Comparison of ENCODE assay signal across 3 cellular contexts in the genomic region with DNA sequence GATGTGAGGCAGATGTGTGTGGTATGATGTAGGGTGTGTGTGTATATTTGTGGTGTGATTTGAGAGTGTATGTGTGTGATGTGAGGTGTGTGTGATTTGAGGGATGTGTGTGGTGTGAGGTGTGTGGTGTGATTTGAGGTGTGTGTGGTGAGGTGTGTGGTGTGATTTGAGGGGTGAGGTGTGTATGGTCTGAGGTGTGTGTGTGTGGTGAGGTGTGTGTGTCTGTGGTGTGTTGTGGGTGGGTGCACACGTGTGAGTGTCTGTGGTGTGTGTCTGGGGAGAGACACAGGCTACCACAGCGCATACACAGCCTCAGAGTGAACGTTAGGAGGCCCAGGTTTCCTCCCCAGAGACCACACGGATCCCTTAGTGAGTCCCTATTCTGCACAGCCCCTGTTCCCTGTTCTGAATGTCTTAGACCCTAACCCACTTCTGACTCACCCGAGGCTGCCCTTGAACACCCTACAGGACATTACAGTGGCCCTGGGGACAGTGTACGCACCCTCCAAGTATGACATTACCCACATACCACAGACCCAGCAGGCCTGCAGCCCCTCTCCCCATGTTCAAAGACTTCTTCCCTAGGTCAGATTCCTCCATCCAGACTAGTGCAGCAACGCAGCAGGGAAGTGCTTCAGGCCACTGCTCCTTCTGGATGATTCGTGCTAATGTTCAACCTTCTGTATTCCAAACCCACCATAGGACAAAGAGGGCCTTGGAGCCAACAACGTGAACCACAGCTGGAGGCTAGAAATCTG.
TF ChIP-seq lines count a peak whose summit lies in the region.

No MANE protein-coding gene starts in this region.

TF ChIP-seq in GM12891, 5 proteins besides CTCF, POLR2A, EP300 and RAD21:
- TF ChIP-seq POU2F2 (IDR thresholded peaks at IDR 0.05; ENCODE audit: low read depth, low read length) (no peak), TAF1 (IDR thresholded peaks at IDR 0.05; ENCODE audit: low read depth, low read length) (no peak), POLR2AphosphoS5 (IDR thresholded peaks at IDR 0.05; ENCODE audit: low read depth, low read length) (no peak), PAX5 (IDR thresholded peaks at IDR 0.05; ENCODE audit: insufficient read depth, low read length, severe bottlenecking) (no peak), SPI1 (IDR thresholded peaks at IDR 0.05; ENCODE audit: low read depth, low read length) (no peak)

TF ChIP-seq in HEK293, 187 proteins besides CTCF, POLR2A, EP300 and RAD21:
- TF ChIP-seq, protein P1, sequence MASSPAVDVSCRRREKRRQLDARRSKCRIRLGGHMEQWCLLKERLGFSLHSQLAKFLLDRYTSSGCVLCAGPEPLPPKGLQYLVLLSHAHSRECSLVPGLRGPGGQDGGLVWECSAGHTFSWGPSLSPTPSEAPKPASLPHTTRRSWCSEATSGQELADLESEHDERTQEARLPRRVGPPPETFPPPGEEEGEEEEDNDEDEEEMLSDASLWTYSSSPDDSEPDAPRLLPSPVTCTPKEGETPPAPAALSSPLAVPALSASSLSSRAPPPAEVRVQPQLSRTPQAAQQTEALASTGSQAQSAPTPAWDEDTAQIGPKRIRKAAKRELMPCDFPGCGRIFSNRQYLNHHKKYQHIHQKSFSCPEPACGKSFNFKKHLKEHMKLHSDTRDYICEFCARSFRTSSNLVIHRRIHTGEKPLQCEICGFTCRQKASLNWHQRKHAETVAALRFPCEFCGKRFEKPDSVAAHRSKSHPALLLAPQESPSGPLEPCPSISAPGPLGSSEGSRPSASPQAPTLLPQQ (tag by site-specific recombination; IDR thresholded peaks at IDR 0.05): no peak
- TF ChIP-seq ZIC2 (tag by site-specific recombination; IDR thresholded peaks at IDR 0.05) (peak; percentile 15; the same call in 1 of the 2 replicates), HOXC10 (CRISPR knock-in tag; IDR thresholded peaks at IDR 0.05) (no peak)
- TF ChIP-seq, protein P2, sequence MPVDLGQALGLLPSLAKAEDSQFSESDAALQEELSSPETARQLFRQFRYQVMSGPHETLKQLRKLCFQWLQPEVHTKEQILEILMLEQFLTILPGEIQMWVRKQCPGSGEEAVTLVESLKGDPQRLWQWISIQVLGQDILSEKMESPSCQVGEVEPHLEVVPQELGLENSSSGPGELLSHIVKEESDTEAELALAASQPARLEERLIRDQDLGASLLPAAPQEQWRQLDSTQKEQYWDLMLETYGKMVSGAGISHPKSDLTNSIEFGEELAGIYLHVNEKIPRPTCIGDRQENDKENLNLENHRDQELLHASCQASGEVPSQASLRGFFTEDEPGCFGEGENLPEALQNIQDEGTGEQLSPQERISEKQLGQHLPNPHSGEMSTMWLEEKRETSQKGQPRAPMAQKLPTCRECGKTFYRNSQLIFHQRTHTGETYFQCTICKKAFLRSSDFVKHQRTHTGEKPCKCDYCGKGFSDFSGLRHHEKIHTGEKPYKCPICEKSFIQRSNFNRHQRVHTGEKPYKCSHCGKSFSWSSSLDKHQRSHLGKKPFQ (tag by site-specific recombination; IDR thresholded peaks at IDR 0.05): peak; percentile 11; the same call in 1 of the 2 replicates

TF ChIP-seq in GM12878, 131 proteins besides CTCF, POLR2A, EP300 and RAD21:
- TF ChIP-seq MAX (IDR thresholded peaks at IDR 0.05; ENCODE audit: low read depth, low read length) (no peak), ZNF687 (IDR thresholded peaks at IDR 0.05) (no peak), IRF3 (IDR thresholded peaks at IDR 0.05) (no peak), CBX3 (IDR thresholded peaks at IDR 0.05; ENCODE audit: borderline replicate concordance, low read depth) (no peak), BRCA1 (IDR thresholded peaks at IDR 0.05; ENCODE audit: low read depth, low read length) (no peak), RELB (IDR thresholded peaks at IDR 0.05; ENCODE audit: low read depth) (no peak), RUNX3 (IDR thresholded peaks at IDR 0.05; ENCODE audit: low read length) (peak; percentile 53), BHLHE40 (IDR thresholded peaks at IDR 0.05; ENCODE audit: borderline replicate concordance in 1 of 2, low read depth in 2 of 2, low read length in 1 of 2) (peak in 1 of 2 experiments; percentile 48; a peak in 2 of 4 replicates), IRF4 (IDR thresholded peaks at IDR 0.05; ENCODE audit: low read depth, low read length) (0 out of 2 replicates have a peak, but pooled peaks have one; percentile 13), BMI1 (IDR thresholded peaks at IDR 0.05; ENCODE audit: borderline replicate concordance) (no peak)
- TF ChIP-seq, protein P3, sequence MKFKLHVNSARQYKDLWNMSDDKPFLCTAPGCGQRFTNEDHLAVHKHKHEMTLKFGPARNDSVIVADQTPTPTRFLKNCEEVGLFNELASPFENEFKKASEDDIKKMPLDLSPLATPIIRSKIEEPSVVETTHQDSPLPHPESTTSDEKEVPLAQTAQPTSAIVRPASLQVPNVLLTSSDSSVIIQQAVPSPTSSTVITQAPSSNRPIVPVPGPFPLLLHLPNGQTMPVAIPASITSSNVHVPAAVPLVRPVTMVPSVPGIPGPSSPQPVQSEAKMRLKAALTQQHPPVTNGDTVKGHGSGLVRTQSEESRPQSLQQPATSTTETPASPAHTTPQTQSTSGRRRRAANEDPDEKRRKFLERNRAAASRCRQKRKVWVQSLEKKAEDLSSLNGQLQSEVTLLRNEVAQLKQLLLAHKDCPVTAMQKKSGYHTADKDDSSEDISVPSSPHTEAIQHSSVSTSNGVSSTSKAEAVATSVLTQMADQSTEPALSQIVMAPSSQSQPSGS (IDR thresholded peaks at IDR 0.05; ENCODE audit: low read length): no peak
- TF ChIP-seq, protein P4, sequence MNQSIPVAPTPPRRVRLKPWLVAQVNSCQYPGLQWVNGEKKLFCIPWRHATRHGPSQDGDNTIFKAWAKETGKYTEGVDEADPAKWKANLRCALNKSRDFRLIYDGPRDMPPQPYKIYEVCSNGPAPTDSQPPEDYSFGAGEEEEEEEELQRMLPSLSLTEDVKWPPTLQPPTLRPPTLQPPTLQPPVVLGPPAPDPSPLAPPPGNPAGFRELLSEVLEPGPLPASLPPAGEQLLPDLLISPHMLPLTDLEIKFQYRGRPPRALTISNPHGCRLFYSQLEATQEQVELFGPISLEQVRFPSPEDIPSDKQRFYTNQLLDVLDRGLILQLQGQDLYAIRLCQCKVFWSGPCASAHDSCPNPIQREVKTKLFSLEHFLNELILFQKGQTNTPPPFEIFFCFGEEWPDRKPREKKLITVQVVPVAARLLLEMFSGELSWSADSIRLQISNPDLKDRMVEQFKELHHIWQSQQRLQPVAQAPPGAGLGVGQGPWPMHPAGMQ (IDR thresholded peaks at IDR 0.05; ENCODE audit: borderline replicate concordance): no peak
